Comparison of ENCODE assay signal across 12 cellular contexts in the genomic region with DNA sequence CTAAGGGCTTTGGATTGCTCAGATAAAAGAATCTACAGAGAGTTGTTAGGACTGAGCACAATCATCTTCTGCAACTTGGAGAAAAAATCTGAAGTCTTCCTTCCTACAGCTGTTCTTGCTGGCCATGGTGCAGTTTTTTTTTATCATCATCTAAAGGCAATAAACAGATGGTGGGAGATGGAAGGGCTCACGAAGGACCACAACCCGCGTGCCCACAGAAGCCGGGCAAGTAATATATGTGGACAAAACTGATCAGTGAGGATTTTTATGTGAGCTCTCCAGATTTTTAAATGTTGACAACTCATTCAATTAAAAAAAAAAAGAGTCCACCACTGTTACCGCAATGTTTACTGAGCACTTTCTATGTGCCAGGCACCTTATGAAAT.
"Had no signal": no experiment of that assay in that cellular context is flagged by ENCODE, and none has a peak within 500 bp of the region (broad histone marks: within the 10 kb centered on the region; RNA-seq: fewer than 3 reads in every experiment).

No MANE protein-coding gene starts in this region.

- H3K4me3 Mint-ChIP-seq: activated naive CD8-positive, alpha-beta T cell treated with anti-CD3 and anti-CD28 coated beads for 36 hours; mesothelial cell of epicardium; stimulated activated naive B cell treated with anti-CD40 and anti-IgM and Interleukin-4, amounts not matched to agents 10 μg/mL and 1 μg/mL and 100 μg/mL, for 72 hours; T-helper 1 cell treated with Interleukin-12 subunit alpha and Interleukin-12 subunit beta and Interleukin-4 antibody, amounts not matched to agents 30 μg/mL and 1 μg/mL, for 36 hours had no signal

- H3K9me3 ChIP-seq: ascending aorta, gastrocnemius medialis, prostate gland, spleen, transverse colon had no signal

- H3K4me3 ChIP-seq: cardiac muscle cell, prostate gland, spleen, transverse colon had no signal

- H3K27me3 Mint-ChIP-seq: activated naive CD8-positive, alpha-beta T cell treated with anti-CD3 and anti-CD28 coated beads for 36 hours; naive B cell; stimulated activated naive B cell treated with anti-CD40 and anti-IgM and Interleukin-4, amounts not matched to agents 10 μg/mL and 1 μg/mL and 100 μg/mL, for 72 hours had no signal

- H3K27ac Mint-ChIP-seq: activated naive CD8-positive, alpha-beta T cell treated with anti-CD3 and anti-CD28 coated beads for 36 hours; mesothelial cell of epicardium; stimulated activated naive B cell treated with anti-CD40 and anti-IgM and Interleukin-4, amounts not matched to agents 10 μg/mL and 1 μg/mL and 100 μg/mL, for 72 hours; T-helper 1 cell treated with Interleukin-12 subunit alpha and Interleukin-12 subunit beta and Interleukin-4 antibody, amounts not matched to agents 30 μg/mL and 1 μg/mL, for 36 hours had no signal

- H3K36me3 ChIP-seq: ascending aorta, cardiac muscle cell, gastrocnemius medialis, prostate gland, spleen, transverse colon had no signal

- DNase-seq: activated gamma-delta T cell, gastrocnemius medialis, naive B cell, spleen, transverse colon had no signal

- H3K27me3 ChIP-seq: ascending aorta, cardiac muscle cell, gastrocnemius medialis, spleen, transverse colon had no signal

- H3K36me3 Mint-ChIP-seq: activated naive CD8-positive, alpha-beta T cell treated with anti-CD3 and anti-CD28 coated beads for 36 hours; mesothelial cell of epicardium; naive B cell; stimulated activated naive B cell treated with anti-CD40 and anti-IgM and Interleukin-4, amounts not matched to agents 10 μg/mL and 1 μg/mL and 100 μg/mL, for 72 hours had no signal

- H3K4me1 ChIP-seq: prostate gland had no signal

- H3K9me3 Mint-ChIP-seq: activated naive CD8-positive, alpha-beta T cell treated with anti-CD3 and anti-CD28 coated beads for 36 hours; mesothelial cell of epicardium; naive B cell; stimulated activated naive B cell treated with anti-CD40 and anti-IgM and Interleukin-4, amounts not matched to agents 10 μg/mL and 1 μg/mL and 100 μg/mL, for 72 hours; T-helper 1 cell treated with Interleukin-12 subunit alpha and Interleukin-12 subunit beta and Interleukin-4 antibody, amounts not matched to agents 30 μg/mL and 1 μg/mL, for 36 hours had no signal
